In the genomic region with DNA sequence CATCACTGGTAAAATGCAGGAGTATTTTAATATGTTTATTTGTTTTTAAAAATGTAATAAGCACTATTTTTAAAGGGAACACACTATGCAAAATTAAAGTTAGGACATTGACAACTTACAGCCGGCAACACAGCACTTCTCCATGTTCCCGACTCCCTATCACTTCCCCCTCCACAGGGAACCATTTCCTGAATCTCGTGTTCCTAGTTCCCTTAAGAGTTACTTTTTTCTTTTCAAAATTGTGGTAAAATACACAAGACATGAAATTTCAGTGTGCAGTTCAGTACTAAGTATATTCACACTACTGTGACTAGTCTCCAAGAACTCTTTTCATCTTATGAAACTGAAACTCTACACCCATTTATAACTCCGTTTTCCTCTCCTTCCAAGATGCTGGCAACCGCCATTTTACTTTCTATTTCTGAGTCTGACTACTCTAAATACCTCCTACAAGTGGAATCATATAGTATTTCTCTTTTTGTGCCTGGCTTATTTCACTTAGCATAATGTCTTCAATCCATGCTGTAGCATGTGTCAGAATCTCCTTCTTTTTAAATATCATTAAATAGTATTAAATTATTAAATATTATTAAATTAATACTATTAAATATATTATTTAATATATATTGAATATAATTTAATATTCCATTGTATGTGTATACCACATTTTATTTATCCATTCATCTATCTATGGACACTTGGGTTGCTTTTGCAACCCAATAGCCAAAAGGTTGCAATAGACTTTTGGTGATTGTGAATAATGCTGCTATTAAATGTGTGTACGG, we compare ENCODE assay signal across 12 cellular contexts. TPM values are rescaled to one million over a fixed set of nuclear protein-coding genes. Genes with fewer than 3 reads are reported as not detected.
DNase-seq lines count a peak whose midpoint lies in the region; ATAC-seq, FAIRE-seq and TF ChIP-seq lines count a peak whose summit lies in the region.
"Had no signal": no experiment of that assay in that cellular context is flagged by ENCODE, and none has a peak within 500 bp of the region (broad histone marks: within the 10 kb centered on the region; RNA-seq: fewer than 3 reads in every experiment).

No MANE protein-coding gene starts in this region.

- no peaks in the 10 kb centered on the region for H3K9me3 ChIP-seq in GM12878 (replicated peaks; ENCODE audit: control insufficient read depth, insufficient read depth, low read length)
- no peaks in the 10 kb centered on the region for H3K9me3 ChIP-seq in ovary
- H3K9me3 ChIP-seq: upper lobe of left lung had no signal

- H3K36me3 ChIP-seq in GM12878 (ENCODE audit: control insufficient read depth in 2 of 2, insufficient read depth in 2 of 2, low read length in 1 of 2) (no peaks in the 10 kb centered on the region), ovary (no peaks in the 10 kb centered on the region)
- H3K36me3 ChIP-seq: upper lobe of left lung had no signal

- TF ChIP-seq EP300 in GM12878 (IDR thresholded peaks at IDR 0.05; ENCODE audit: borderline replicate concordance in 1 of 2, control insufficient read depth in 1 of 2, low read depth in 2 of 2, low read length in 2 of 2) (no peak), ovary (IDR thresholded peaks at IDR 0.05) (no peak)

- no peak overlapping the region for H3K4me3 ChIP-seq in GM12878
- H3K4me3 ChIP-seq in ovary: peak overlapping the region; percentile 24

- no peak overlapping the region for H3K4me2 ChIP-seq in GM12878 (ENCODE audit: control insufficient read depth, insufficient read depth)

- WGBS in GM12878 (ENCODE audit: insufficient coverage, insufficient replicate concordance, low lambda C conversion rate, missing lambda C conversion rate): 43% methylated on average over 6 of the region's 6 CpGs
- WGBS in ovary, 3 donors: 44 to 50% (median 47%) methylated on average over 6 of the region's 6 CpGs

- SMC1A ChIA-PET in GM12878 (lab: Charles Lee; ENCODE audit: uncharacterized antibody, unreplicated experiment): interaction anchor here (1.9 kb wide), 1 partner anchor 321 kb away, joined by 9 read pairs; no protein-coding TSS in a partner anchor

- no peaks in the 10 kb centered on the region for H4K20me1 ChIP-seq in GM12878 (ENCODE audit: control insufficient read depth, insufficient read depth)

- H3K79me2 ChIP-seq in GM12878 (ENCODE audit: control insufficient read depth, insufficient read depth, low read length): no peaks in the 10 kb centered on the region

- no peak for TF ChIP-seq POLR2A in GM12878 (IDR thresholded peaks at IDR 0.05; ENCODE audit: low read depth, low read length)
- TF ChIP-seq POLR2A in ovary (IDR thresholded peaks at IDR 0.05): no peak

- TF ChIP-seq RAD21 in GM12878 (IDR thresholded peaks at IDR 0.05; ENCODE audit: insufficient read depth, low read depth, low read length): no peak

- H3K27ac ChIP-seq in GM12878 (ENCODE audit: control insufficient read depth, insufficient read depth) (no peak overlapping the region), ovary (no peak overlapping the region)
- H3K27ac ChIP-seq: upper lobe of left lung had no signal

- peak overlapping the region; percentile 45 for H2AFZ ChIP-seq in GM12878 (ENCODE audit: control insufficient read depth, low read depth, low read length)

- no peak for FAIRE-seq in GM12878 (lab: Jason Lieb, UNC)
- FAIRE-seq: colon, kidney had no signal

- no TSS peak for BruUV-seq in GM12878 (replicated peaks; lab: Mats Ljungman, UMichigan)

- H3K4me1 ChIP-seq in GM12878 (ENCODE audit: control insufficient read depth, insufficient read depth, low read length) (peaks cover 5% of the 10 kb centered on the region; the same call in 1 of the 2 replicates), ovary (ENCODE audit: insufficient read depth) (no peaks in the 10 kb centered on the region)
- H3K4me1 ChIP-seq: upper lobe of left lung had no signal

- in situ Hi-C loops in GM12878 (cut with MboI): no loop called here

- TF ChIP-seq CTCF in GM12878 (IDR thresholded peaks at IDR 0.05 in 2 of 3, conservative IDR thresholded peaks at IDR 0.05 in 1 of 3; ENCODE audit: control insufficient read depth in 2 of 3, extremely low read depth in 1 of 3, insufficient read depth in 1 of 3, low read depth in 3 of 3, low read length in 3 of 3) (no peak), ovary (IDR thresholded peaks at IDR 0.05) (no peak)

- DNase-seq in NCI-H748 (lab: John Stamatoyannopoulos, UW; ENCODE audit: unreplicated experiment) (peak; percentile 16), NCI-H748 treated with DMSO at 0.1 percent for 48 hours (lab: John Stamatoyannopoulos, UW) (no peak), LHCN-M2 (ENCODE audit: low read depth) (peak; percentile 42), GM12878 (ENCODE audit: low read depth, low spot score) (no peak), ovary (no peak), GOT3 (lab: John Stamatoyannopoulos, UW) (no peak)
- DNase-seq: ACHN, kidney, upper lobe of left lung had no signal

- CTCF ChIA-PET in GM12878 (lab: Yijun Ruan, JAX): interaction anchor here (0.6 to 3.2 kb wide), 3 partner anchors 132 to 365 kb away, joined by 3 to 13 read pairs (median 3); no protein-coding TSS in a partner anchor

- ATAC-seq in GM12878 (peak; percentile 36; the same call in 2 of the 3 replicates), HG02610 (IDR thresholded peaks at IDR 0.05; ENCODE audit: unreplicated experiment) (no peak), HG03095 (IDR thresholded peaks at IDR 0.05; ENCODE audit: unreplicated experiment) (no peak)

- POLR2A ChIA-PET in GM12878 (lab: Charles Lee): no interaction called here

- intact Hi-C loops in GM12878 (cut with micrococcal nuclease; ENCODE audit: unreplicated experiment): no loop called here
- intact Hi-C loops in ovary (cut with DNase I): no loop called here

- no peaks in the 10 kb centered on the region for H3K27me3 ChIP-seq in GM12878 (replicated peaks in 1 of 2; ENCODE audit: control insufficient read depth in 2 of 2, insufficient read depth in 2 of 2, low read length in 1 of 2)
- H3K27me3 ChIP-seq in ovary: no peaks in the 10 kb centered on the region
- H3K27me3 ChIP-seq: upper lobe of left lung had no signal

- RAD21 ChIA-PET in GM12878 (lab: Charles Lee; ENCODE audit: unreplicated experiment): interaction anchor here (1.2 kb wide), 1 partner anchor 20 kb away, joined by 4 read pairs; no protein-coding TSS in a partner anchor

- no peak overlapping the region for H3K9ac ChIP-seq in GM12878 (ENCODE audit: control insufficient read depth, insufficient read depth, low read length)

TF ChIP-seq in GM12878, 131 proteins besides CTCF, POLR2A, EP300 and RAD21:
- TF ChIP-seq MAX (IDR thresholded peaks at IDR 0.05; ENCODE audit: low read depth, low read length) (no peak), YY1 (IDR thresholded peaks at IDR 0.05; ENCODE audit: low read depth, low read length) (peak; percentile 54; the same call in 1 of the 2 replicates), TARDBP (IDR thresholded peaks at IDR 0.05; ENCODE audit: borderline replicate concordance) (no peak), MXI1 (IDR thresholded peaks at IDR 0.05; ENCODE audit: low read depth, low read length) (no peak)
- TF ChIP-seq, protein P1, sequence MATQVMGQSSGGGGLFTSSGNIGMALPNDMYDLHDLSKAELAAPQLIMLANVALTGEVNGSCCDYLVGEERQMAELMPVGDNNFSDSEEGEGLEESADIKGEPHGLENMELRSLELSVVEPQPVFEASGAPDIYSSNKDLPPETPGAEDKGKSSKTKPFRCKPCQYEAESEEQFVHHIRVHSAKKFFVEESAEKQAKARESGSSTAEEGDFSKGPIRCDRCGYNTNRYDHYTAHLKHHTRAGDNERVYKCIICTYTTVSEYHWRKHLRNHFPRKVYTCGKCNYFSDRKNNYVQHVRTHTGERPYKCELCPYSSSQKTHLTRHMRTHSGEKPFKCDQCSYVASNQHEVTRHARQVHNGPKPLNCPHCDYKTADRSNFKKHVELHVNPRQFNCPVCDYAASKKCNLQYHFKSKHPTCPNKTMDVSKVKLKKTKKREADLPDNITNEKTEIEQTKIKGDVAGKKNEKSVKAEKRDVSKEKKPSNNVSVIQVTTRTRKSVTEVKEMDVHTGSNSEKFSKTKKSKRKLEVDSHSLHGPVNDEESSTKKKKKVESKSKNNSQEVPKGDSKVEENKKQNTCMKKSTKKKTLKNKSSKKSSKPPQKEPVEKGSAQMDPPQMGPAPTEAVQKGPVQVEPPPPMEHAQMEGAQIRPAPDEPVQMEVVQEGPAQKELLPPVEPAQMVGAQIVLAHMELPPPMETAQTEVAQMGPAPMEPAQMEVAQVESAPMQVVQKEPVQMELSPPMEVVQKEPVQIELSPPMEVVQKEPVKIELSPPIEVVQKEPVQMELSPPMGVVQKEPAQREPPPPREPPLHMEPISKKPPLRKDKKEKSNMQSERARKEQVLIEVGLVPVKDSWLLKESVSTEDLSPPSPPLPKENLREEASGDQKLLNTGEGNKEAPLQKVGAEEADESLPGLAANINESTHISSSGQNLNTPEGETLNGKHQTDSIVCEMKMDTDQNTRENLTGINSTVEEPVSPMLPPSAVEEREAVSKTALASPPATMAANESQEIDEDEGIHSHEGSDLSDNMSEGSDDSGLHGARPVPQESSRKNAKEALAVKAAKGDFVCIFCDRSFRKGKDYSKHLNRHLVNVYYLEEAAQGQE (IDR thresholded peaks at IDR 0.05; ENCODE audit: low read depth, low read length): no peak

RNA-seq across cellular contexts. Expression of gene UBE2Q2, which starts 25.9 kb away (rescaled TPM):
- 59.4 and 60.6 TPM in 2 replicates for total RNA-seq in LHCN-M2 (2014; rRNA removed)
- polyA plus RNA-seq in LHCN-M2 (2012): 22.3 TPM
- total RNA-seq in GM12878 (2013; cell fraction: nucleolus; rRNA removed): 23.1 and 32.2 TPM in 2 replicates
- 19.8 and 21.8 TPM in 2 replicates for total RNA-seq in GM12878 (2014; rRNA removed)
- total RNA-seq in GM12878 (2014; rRNA removed; fragmentation: Illumina TruSeq; extraction: Trizol): 28.9 and 31.9 TPM in 2 replicates
- total RNA-seq in GM12878 (2021): 22.0 and 22.7 TPM in 2 replicates
- 9.2 TPM for polyA plus RNA-seq in GM12878 (2011; ENCODE audit: low read depth)
- polyA plus RNA-seq in GM12878 (2011; rRNA removed): 23.2 and 30.6 TPM in 2 replicates
- 8.3 and 9.4 TPM in 2 replicates for polyA plus RNA-seq in GM12878 (2011; cell fraction: cytosol; rRNA removed)
- polyA plus RNA-seq in GM12878 (2011; cell fraction: nucleus; rRNA removed): 17.1 and 21.5 TPM in 2 replicates
- 15.1 and 15.4 TPM in 2 replicates for polyA plus RNA-seq in GM12878 (2012)
- polyA plus RNA-seq in GM12878 (2014; fragmentation: Illumina TruSeq; extraction: Trizol): 24.8 and 33.0 TPM in 2 replicates
- 10 to 100 TPM; 11.1 to 13.0 TPM for polyA plus RNA-seq in GM12878 (2014; fragmentation: Nextera tagmentation; extraction: Ambion mirVana)
- 14.3 and 18.4 TPM in 2 replicates for polyA plus RNA-seq in GM12878 (2014; rRNA removed)
- 10 to 100 TPM; 21.1 to 28.8 TPM for polyA plus RNA-seq in GM12878 (2016; fragmentation: Nextera tagmentation; extraction: Ambion mirVana)
- 10.6 and 12.8 TPM in 2 replicates for polyA minus RNA-seq in GM12878 (2011; rRNA and poly(A)+ RNA removed)
- polyA minus RNA-seq in GM12878 (2011; cell fraction: cytosol; rRNA and poly(A)+ RNA removed): 7.3 and 12.6 TPM in 2 replicates
- polyA minus RNA-seq in GM12878 (2011; cell fraction: nucleus; rRNA and poly(A)+ RNA removed): 15.8 and 27.4 TPM in 2 replicates
- total RNA-seq in ovary: 10 to 100 TPM; 28.6 to 35.7 (median 31.2) TPM
- 10 to 100 TPM; 22.6 to 27.7 TPM for polyA plus RNA-seq in ovary

Comparison
In these comparisons a context has a peak if more than half of its experiments do, and no peak if none do; other contexts are left out.
1. DNase-seq: peak in NCI-H748 (single experiment) and LHCN-M2 (single experiment); none in NCI-H748 treated with DMSO at 0.1 percent for 48 hours (single experiment), GM12878 (single experiment), ovary (0 of 5) and GOT3 (single experiment).